In genomic region chr10:69287181-69287580, GRCh38 we compare ENCODE assay signal across 21 cellular contexts.
"Had no signal": no experiment of that assay in that cellular context is flagged by ENCODE, and none has a peak within 500 bp of the region (broad histone marks: within the 10 kb centered on the region; RNA-seq: fewer than 3 reads in every experiment).

No MANE protein-coding gene starts in this region.

- H3K4me1 Mint-ChIP-seq: activated naive CD8-positive, alpha-beta T cell treated with anti-CD3 and anti-CD28 coated beads, Interleukin-2, amount 10 ng/mL, durations not matched to agents 7 days and 5 days had no signal

- DNase-seq: activated CD4-positive, alpha-beta T cell treated with anti-CD3 and anti-CD28 coated beads for 4 hours; activated CD8-positive, alpha-beta memory T cell treated with anti-CD3 and anti-CD28 coated beads, Interleukin-2, amount 50 U/mL, for 4 hours; activated CD8-positive, alpha-beta T cell treated with anti-CD3 and anti-CD28 coated beads for 36 hours; activated naive CD4-positive, alpha-beta T cell treated with anti-CD3 and anti-CD28 coated beads, Interleukin-2, amount 50 U/mL, for 16 hours; activated naive CD8-positive, alpha-beta T cell treated with anti-CD3 and anti-CD28 coated beads, Interleukin-2, amount 10 ng/mL, durations not matched to agents 7 days and 5 days; activated T-cell treated with anti-CD3 and anti-CD28 coated beads, Interleukin-2, amount 50 U/mL, for 72 hours; adrenal gland; aorta; central memory CD4-positive, alpha-beta T cell; NCI-H1092 treated with DMSO at 0.1 percent for 48 hours; NCI-H1417 treated with DMSO at 0.1 percent for 48 hours; NCI-H1694; NCI-H2029; NCI-H446 treated with DMSO at 0.1 percent for 48 hours; NCI-H526 treated with DMSO at 0.1 percent for 48 hours; Peyer's patch; Right ventricle myocardium superior; SK-N-SH; T-helper 1 cell had no signal

- H3K36me3 Mint-ChIP-seq: activated naive CD8-positive, alpha-beta T cell treated with anti-CD3 and anti-CD28 coated beads, Interleukin-2, amount 10 ng/mL, durations not matched to agents 7 days and 5 days had no signal

- H3K27me3 Mint-ChIP-seq: activated CD8-positive, alpha-beta T cell treated with anti-CD3 and anti-CD28 coated beads for 36 hours had no signal

- H3K9me3 Mint-ChIP-seq: activated CD8-positive, alpha-beta T cell treated with anti-CD3 and anti-CD28 coated beads for 36 hours; activated naive CD8-positive, alpha-beta T cell treated with anti-CD3 and anti-CD28 coated beads, Interleukin-2, amount 10 ng/mL, durations not matched to agents 7 days and 5 days; activated T-cell treated with anti-CD3 and anti-CD28 coated beads, Interleukin-2, amount 50 U/mL, for 72 hours; activated T-helper 2 cell treated with anti-CD3 and anti-CD28 coated beads, Interferon-gamma antibody, Interleukin-2, Interleukin-4, amounts not matched to agents 10 μg/mL and 5 μg/mL and 100 μg/mL, durations not matched to agents 14 hours and 24 hours and 36 hours had no signal

- ATAC-seq: activated CD4-positive, CD25-positive, alpha-beta regulatory T cell treated with anti-CD3 and anti-CD28 coated beads, Interleukin-2, amount 50 U/mL, for 24 hours; activated CD8-positive, alpha-beta T cell treated with anti-CD3 and anti-CD28 coated beads for 36 hours; activated T-cell treated with anti-CD3 and anti-CD28 coated beads, Interleukin-2, amount 50 U/mL, for 72 hours had no signal

- H3K27ac Mint-ChIP-seq: activated CD8-positive, alpha-beta T cell treated with anti-CD3 and anti-CD28 coated beads for 36 hours; activated naive CD8-positive, alpha-beta T cell treated with anti-CD3 and anti-CD28 coated beads, Interleukin-2, amount 10 ng/mL, durations not matched to agents 7 days and 5 days; activated T-cell treated with anti-CD3 and anti-CD28 coated beads, Interleukin-2, amount 50 U/mL, for 72 hours; activated T-helper 2 cell treated with anti-CD3 and anti-CD28 coated beads, Interferon-gamma antibody, Interleukin-2, Interleukin-4, amounts not matched to agents 10 μg/mL and 5 μg/mL and 100 μg/mL, durations not matched to agents 14 hours and 24 hours and 36 hours had no signal

- H3K4me3 Mint-ChIP-seq: activated CD8-positive, alpha-beta T cell treated with anti-CD3 and anti-CD28 coated beads for 36 hours; activated naive CD8-positive, alpha-beta T cell treated with anti-CD3 and anti-CD28 coated beads, Interleukin-2, amount 10 ng/mL, durations not matched to agents 7 days and 5 days; activated T-cell treated with anti-CD3 and anti-CD28 coated beads, Interleukin-2, amount 50 U/mL, for 72 hours had no signal
